20 cellular contexts compared by ENCODE assay signal in the genomic region with DNA sequence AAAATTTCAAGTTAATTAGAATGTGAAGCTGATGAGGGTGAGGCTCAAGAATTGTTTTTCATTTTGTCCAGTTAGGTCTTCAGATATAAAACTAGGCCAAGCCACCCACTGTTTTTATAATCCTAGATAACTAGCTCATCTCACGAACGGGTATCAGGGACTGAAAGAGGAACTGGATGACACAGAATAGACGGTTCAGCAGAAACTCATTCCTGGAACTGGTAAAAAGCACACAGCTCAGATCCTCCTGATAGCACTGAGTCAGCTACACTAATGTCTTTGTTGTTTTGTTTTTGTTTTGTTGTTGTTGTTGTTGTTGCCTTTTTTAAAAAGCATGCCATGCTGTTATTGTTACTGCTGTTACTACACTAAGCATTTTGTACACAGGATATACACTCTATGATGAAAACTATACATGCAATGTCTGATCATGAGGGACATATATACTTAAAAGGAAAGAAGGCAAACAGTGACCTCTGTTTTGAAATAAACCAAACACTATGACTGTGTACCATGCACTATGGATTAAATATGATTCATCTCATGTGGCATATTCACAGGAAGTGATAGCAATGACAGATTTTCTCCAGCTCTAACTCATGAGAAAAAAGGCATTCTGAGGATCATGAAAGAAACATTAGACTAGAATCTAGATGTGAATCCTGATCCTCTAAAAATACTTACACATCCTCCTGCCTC.
DNase-seq lines count a peak whose midpoint lies in the region; ATAC-seq and TF ChIP-seq lines count a peak whose summit lies in the region.
"Had no signal": no experiment of that assay in that cellular context is flagged by ENCODE, and none has a peak within 500 bp of the region (broad histone marks: within the 10 kb centered on the region; RNA-seq: fewer than 3 reads in every experiment).

No MANE protein-coding gene starts in this region.

- H3K36me3 ChIP-seq in ACC112 (ENCODE audit: insufficient read depth, low read length) (no peaks in the 10 kb centered on the region), GM23248 (ENCODE audit: low read depth) (no peaks in the 10 kb centered on the region)
- H3K36me3 ChIP-seq: gastrocnemius medialis, pancreas had no signal

- 21 to 24% methylated on average over 3 of the region's 3 CpGs for WGBS in GM23248 (ENCODE audit: low coverage in 1 of 2, low lambda C conversion rate in 2 of 2, missing lambda C conversion rate in 2 of 2), 2 experiments

- no peaks in the 10 kb centered on the region for H3K9me2 ChIP-seq in GM23248 (ENCODE audit: insufficient read depth)

- no peak overlapping the region for H3K4me2 ChIP-seq in GM23248 (ENCODE audit: unreplicated experiment)

- no peak for TF ChIP-seq CTCF in fibroblast of villous mesenchyme (IDR thresholded peaks at IDR 0.05; ENCODE audit: insufficient read depth, low read depth, low read length)
- no peak for TF ChIP-seq CTCF in GM20000 (IDR thresholded peaks at IDR 0.05; ENCODE audit: extremely low read depth, missing control alignments)

- H4K20me1 ChIP-seq in GM23248 (ENCODE audit: insufficient read depth), result no peaks in the 10 kb centered on the region

- DNase-seq in GM23248 (peak; percentile 29), RPMI7951 (ENCODE audit: low read depth) (peak; percentile 33), fibroblast of villous mesenchyme (ENCODE audit: low read depth) (peak; percentile 6), GM20000 (ENCODE audit: low spot score) (no peak), SW480 (ENCODE audit: low spot score) (no peak)
- DNase-seq: activated CD4-positive, alpha-beta memory T cell treated with anti-CD3 and anti-CD28 coated beads, Interleukin-2, amount 10 ng/mL, durations not matched to agents 7 days and 5 days; activated effector memory CD4-positive, alpha-beta T cell treated with Interleukin-2 at 50 U/mL for 16 hours; AML-193; gastrocnemius medialis; mucosa of descending colon; NCI-H187; NCI-H526; pancreas; stimulated activated CD4-positive, alpha-beta T cell treated with anti-CD3 and anti-CD28 coated beads, Interleukin-12 subunit alpha, Interleukin-12 subunit beta, amount 100 ng/mL, for 4 hours; T1000 had no signal

- ATAC-seq in HG03342 (IDR thresholded peaks at IDR 0.05; ENCODE audit: unreplicated experiment) (no peak), GM19452 (IDR thresholded peaks at IDR 0.05; ENCODE audit: unreplicated experiment) (no peak)
- ATAC-seq: gastrocnemius medialis, K562, mucosa of descending colon had no signal

- in situ Hi-C loops in GM23248 (cut with MboI), result no loop called here

- H3F3A ChIP-seq in GM23248 (ENCODE audit: insufficient read depth), result no peaks in the 10 kb centered on the region

- H3K79me2 ChIP-seq in ACC112 (ENCODE audit: control insufficient read depth, insufficient read depth, low read length, unreplicated experiment), result no peaks in the 10 kb centered on the region
- H3K79me2 ChIP-seq in GM23248 (ENCODE audit: insufficient read depth), result no peaks in the 10 kb centered on the region

- no peaks in the 10 kb centered on the region for H3K9me3 ChIP-seq in GM23248 (ENCODE audit: low read depth)
- H3K9me3 ChIP-seq: gastrocnemius medialis, mucosa of descending colon, pancreas, suprapubic skin had no signal

- H3K4me1 ChIP-seq in ACC112 (ENCODE audit: control insufficient read depth, insufficient read depth, low read length, unreplicated experiment), result peaks cover 11% of the 10 kb centered on the region
- H3K4me1 ChIP-seq in GM23248 (ENCODE audit: insufficient read depth), result no peaks in the 10 kb centered on the region
- H3K4me1 ChIP-seq: gastrocnemius medialis, pancreas, suprapubic skin had no signal

- peak overlapping the region; percentile 25; the same call in 1 of the 2 replicates for H3K27ac ChIP-seq in ACC112 (ENCODE audit: low read depth, low read length)
- no peak overlapping the region for H3K27ac ChIP-seq in GM23248
- H3K27ac ChIP-seq: gastrocnemius medialis, pancreas, suprapubic skin had no signal

- no peak overlapping the region for H3K9ac ChIP-seq in GM23248

- H2AFZ ChIP-seq in ACC112 (ENCODE audit: low read length, unreplicated experiment) (no peak overlapping the region), GM23248 (no peak overlapping the region)

- H3K4me3 ChIP-seq in ACC112 (ENCODE audit: low read depth, low read length) (no peak overlapping the region), GM23248 (no peak overlapping the region), fibroblast of villous mesenchyme (ENCODE audit: low read depth, low read length) (no peak overlapping the region)
- H3K4me3 ChIP-seq: gastrocnemius medialis, K562, mucosa of descending colon, pancreas, suprapubic skin had no signal

- H3K27me3 ChIP-seq in ACC112 (ENCODE audit: insufficient read depth, low read length), result no peaks in the 10 kb centered on the region
- no peaks in the 10 kb centered on the region for H3K27me3 ChIP-seq in GM23248 (replicated peaks; ENCODE audit: insufficient read depth)
- H3K27me3 ChIP-seq: gastrocnemius medialis, pancreas, suprapubic skin had no signal

Comparison
In these comparisons a context has a peak if more than half of its experiments do, and no peak if none do; other contexts are left out.
1. DNase-seq: peak in GM23248 (single experiment), RPMI7951 (single experiment) and fibroblast of villous mesenchyme (single experiment); none in GM20000 (single experiment) and SW480 (single experiment).